Comparison of ENCODE assay signal across 3 cellular contexts in genomic region chr5:177651235-177651634, GRCh38. TPM values are rescaled to one million over a fixed set of nuclear protein-coding genes. Genes with fewer than 3 reads are reported as not detected.
DNase-seq lines count a peak whose midpoint lies in the region; ATAC-seq, FAIRE-seq and TF ChIP-seq lines count a peak whose summit lies in the region.
"Not testable (repeated sequence)": the region's sequence is repeated elsewhere in the genome, so short reads cannot be mapped to it uniquely, and the experiment has no call there.

No MANE protein-coding gene starts in this region.

- H3K27me3 Mint-ChIP-seq in activated CD4-positive, alpha-beta T cell treated with anti-CD3 and anti-CD28 coated beads, Interleukin-2, amount 10 ng/mL, durations not matched to agents 7 days and 5 days: not testable (repeated sequence)

- peaks cover 10% of the 10 kb centered on the region for H3K9me3 Mint-ChIP-seq in activated CD4-positive, alpha-beta T cell treated with anti-CD3 and anti-CD28 coated beads, Interleukin-2, amount 10 ng/mL, durations not matched to agents 7 days and 5 days

- CTCF ChIA-PET in activated CD4-positive, alpha-beta T cell treated with anti-CD3 and anti-CD28 coated beads, Interleukin-2, amount 10 ng/mL, durations not matched to agents 7 days and 5 days (lab: Charles Lee): not testable (repeated sequence)

- not testable (repeated sequence) for H3K4me3 ChIP-seq in body of pancreas, pancreas

- POLR2A ChIA-PET in activated CD4-positive, alpha-beta T cell treated with anti-CD3 and anti-CD28 coated beads, Interleukin-2, amount 10 ng/mL, durations not matched to agents 7 days and 5 days (lab: Charles Lee): not testable (repeated sequence)

- WGBS in body of pancreas, 2 donors: 38 to 48% methylated on average over 2 of the region's 2 CpGs
- WGBS in pancreas, 2 donors: 42 to 47% methylated on average over 2 of the region's 2 CpGs

- not testable (repeated sequence) for H3K9me3 ChIP-seq in body of pancreas, pancreas

- H3K36me3 Mint-ChIP-seq in activated CD4-positive, alpha-beta T cell treated with anti-CD3 and anti-CD28 coated beads, Interleukin-2, amount 10 ng/mL, durations not matched to agents 7 days and 5 days (ENCODE audit: low read depth): peaks cover 31% of the 10 kb centered on the region

- H3K4me1 ChIP-seq in body of pancreas, pancreas: not testable (repeated sequence)

- not testable (repeated sequence) for H3K27me3 ChIP-seq in body of pancreas, pancreas

- FAIRE-seq in pancreas (lab: Jason Lieb, UNC): not testable (repeated sequence)

- intact Hi-C loops in body of pancreas (cut with DNase I); pancreas (cut with DNase I): not testable (repeated sequence)

- not testable (repeated sequence) for TF ChIP-seq POLR2A in body of pancreas (IDR thresholded peaks at IDR 0.05)

- H3K4me1 Mint-ChIP-seq in activated CD4-positive, alpha-beta T cell treated with anti-CD3 and anti-CD28 coated beads, Interleukin-2, amount 10 ng/mL, durations not matched to agents 7 days and 5 days: not testable (repeated sequence)

- peak overlapping the region in 1 of 4 donors; percentile 39 for H3K27ac ChIP-seq in body of pancreas
- not testable (repeated sequence) for H3K27ac ChIP-seq in pancreas

- not testable (repeated sequence) for H3K4me3 Mint-ChIP-seq in activated CD4-positive, alpha-beta T cell treated with anti-CD3 and anti-CD28 coated beads, Interleukin-2, amount 10 ng/mL, durations not matched to agents 7 days and 5 days

- peak overlapping the region; percentile 62 for H3K27ac Mint-ChIP-seq in activated CD4-positive, alpha-beta T cell treated with anti-CD3 and anti-CD28 coated beads, Interleukin-2, amount 10 ng/mL, durations not matched to agents 7 days and 5 days

- DNase-seq in activated CD4-positive, alpha-beta T cell treated with anti-CD3 and anti-CD28 coated beads, Interleukin-2, amount 10 ng/mL, durations not matched to agents 7 days and 5 days: not testable (repeated sequence)
- DNase-seq in body of pancreas: peak; percentile 77 to 89 (median 82)
- peak in 4 of 6 donors; percentile 48 to 71 (median 62) for DNase-seq in pancreas

- ATAC-seq in body of pancreas (peak; percentile 99), pancreas (peak; percentile 67 to 96 (median 94))

- not testable (repeated sequence) for H3K36me3 ChIP-seq in body of pancreas (replicated peaks in 1 of 2; ENCODE audit: insufficient read depth in 1 of 2, low read depth in 2 of 2); pancreas

- not testable (repeated sequence) for TF ChIP-seq CTCF in body of pancreas (IDR thresholded peaks at IDR 0.05); pancreas (IDR thresholded peaks at IDR 0.05)

RNA-seq across cellular contexts. Expression of gene B4GALT7, which starts 51.3 kb away (rescaled TPM):
- total RNA-seq in activated CD4-positive, alpha-beta T cell treated with anti-CD3 and anti-CD28 coated beads, Interleukin-2, amount 10 ng/mL, durations not matched to agents 7 days and 5 days: 10 to 100 TPM; 20.3 to 20.5 TPM
- total RNA-seq in body of pancreas (10 to 100 TPM; 17.1 to 17.5 TPM), pancreas (10 to 100 TPM; 12.6 to 20.3 (median 15.8) TPM)
- 10 to 100 TPM; 44.6 to 51.0 TPM for polyA plus RNA-seq in pancreas

RNA-seq across cellular contexts. Expression of gene TMED9, which starts 59.2 kb away (rescaled TPM):
- total RNA-seq in activated CD4-positive, alpha-beta T cell treated with anti-CD3 and anti-CD28 coated beads, Interleukin-2, amount 10 ng/mL, durations not matched to agents 7 days and 5 days: 100 to 1,000 TPM in 1 of 2 experiments, 10 to 100 TPM in 1; 94.0 to 105 TPM
- 100 to 1,000 TPM in 1 of 2 donors, 10 to 100 TPM in 1; 82.2 to 155 TPM for total RNA-seq in body of pancreas
- total RNA-seq in pancreas: 100 to 1,000 TPM in 5 of 6 donors, 10 to 100 TPM in 1; 99.1 to 167 (median 124) TPM
- polyA plus RNA-seq in pancreas: 100 to 1,000 TPM; 105 to 113 TPM
